In the genomic region with DNA sequence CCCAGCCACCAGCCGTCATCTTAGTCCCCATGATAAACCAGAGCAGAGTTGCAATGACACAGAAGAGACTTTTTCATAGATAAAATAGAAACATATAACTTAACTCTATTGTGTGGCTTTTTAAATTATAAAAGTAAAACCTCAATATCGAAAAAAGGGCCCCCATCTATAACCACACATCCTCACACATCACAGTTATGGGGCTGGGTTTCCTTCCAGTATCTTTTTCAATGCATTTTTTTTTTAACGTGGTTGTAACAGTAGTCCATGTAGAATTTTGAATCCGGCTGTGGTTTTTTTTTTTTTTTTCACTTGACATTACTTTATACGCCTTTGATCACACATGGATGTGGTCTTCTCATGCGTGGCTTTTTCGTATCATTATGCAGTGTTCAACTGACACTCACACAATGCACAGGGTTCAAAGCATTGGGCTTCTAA, we compare ENCODE assay signal across 16 cellular contexts.
A peak's percentile ranks its signal among the peaks of the same experiment; 100 is the strongest.
DNase-seq lines count a peak whose midpoint lies in the region; ATAC-seq and TF ChIP-seq lines count a peak whose summit lies in the region.
"Had no signal": no experiment of that assay in that cellular context is flagged by ENCODE, and none has a peak within 500 bp of the region (broad histone marks: within the 10 kb centered on the region; RNA-seq: fewer than 3 reads in every experiment).

No MANE protein-coding gene starts in this region.

- no peaks in the 10 kb centered on the region for H3K36me3 ChIP-seq in CD8-positive, alpha-beta memory T cell (ENCODE audit: insufficient read depth, low read length)
- H3K36me3 ChIP-seq: thyroid gland had no signal

- peak overlapping the region; percentile 48 for H3K4me3 ChIP-seq in CD8-positive, alpha-beta memory T cell (ENCODE audit: low read length)
- H3K4me3 ChIP-seq: hepatocyte, skin epidermis, thyroid gland had no signal

- no peaks in the 10 kb centered on the region for H3K36me3 Mint-ChIP-seq in activated CD4-positive, alpha-beta T cell treated with anti-CD3 and anti-CD28 coated beads, Interleukin-2, amount 10 ng/mL, durations not matched to agents 24 days and 14 days (ENCODE audit: low read depth)
- H3K36me3 Mint-ChIP-seq in CD8-positive, alpha-beta memory T cell: no peaks in the 10 kb centered on the region
- no peaks in the 10 kb centered on the region for H3K36me3 Mint-ChIP-seq in activated T-helper 17 cell treated with anti-CD3 and anti-CD28 coated beads, Interleukin-2, amount 50 U/mL, for 72 hours (ENCODE audit: low read depth)
- H3K36me3 Mint-ChIP-seq in natural killer cell: no peaks in the 10 kb centered on the region

- peak overlapping the region; percentile 75 for H3K4me3 Mint-ChIP-seq in activated CD4-positive, alpha-beta T cell treated with anti-CD3 and anti-CD28 coated beads, Interleukin-2, amount 10 ng/mL, durations not matched to agents 24 days and 14 days
- H3K4me3 Mint-ChIP-seq in CD8-positive, alpha-beta memory T cell: peak overlapping the region; percentile 51 to 82 (median 76)
- peak overlapping the region; percentile 67 for H3K4me3 Mint-ChIP-seq in activated T-helper 17 cell treated with anti-CD3 and anti-CD28 coated beads, Interleukin-2, amount 50 U/mL, for 72 hours
- peak overlapping the region; percentile 81 for H3K4me3 Mint-ChIP-seq in natural killer cell

- POLR2A ChIA-PET in CD8-positive, alpha-beta memory T cell (lab: Charles Lee): interaction anchor here (1.7 kb wide), 1 partner anchor 77 kb away, joined by 3 read pairs; a partner anchor contains a TSS

- H3K4me1 ChIP-seq in CD8-positive, alpha-beta memory T cell (ENCODE audit: insufficient read depth, low read length): peaks cover 29% of the 10 kb centered on the region
- H3K4me1 ChIP-seq: thyroid gland had no signal

- no peak overlapping the region for H3K27ac ChIP-seq in CD8-positive, alpha-beta memory T cell (ENCODE audit: low read depth, low read length)
- H3K27ac ChIP-seq: hepatocyte, thyroid gland had no signal

- H3K4me1 Mint-ChIP-seq in activated CD4-positive, alpha-beta T cell treated with anti-CD3 and anti-CD28 coated beads, Interleukin-2, amount 10 ng/mL, durations not matched to agents 24 days and 14 days: peaks cover 14% of the 10 kb centered on the region
- peaks cover 28 to 35% (median 33%) of the 10 kb centered on the region in 3 donors for H3K4me1 Mint-ChIP-seq in CD8-positive, alpha-beta memory T cell
- H3K4me1 Mint-ChIP-seq in activated T-helper 17 cell treated with anti-CD3 and anti-CD28 coated beads, Interleukin-2, amount 50 U/mL, for 72 hours: peaks cover 16% of the 10 kb centered on the region
- peaks cover 31 to 33% of the 10 kb centered on the region in 2 donors for H3K4me1 Mint-ChIP-seq in natural killer cell

- no peak for TF ChIP-seq CTCF in natural killer cell (IDR thresholded peaks at IDR 0.05)

- intact Hi-C loops in activated CD4-positive, alpha-beta T cell treated with anti-CD3 and anti-CD28 coated beads, Interleukin-2, amount 10 ng/mL, durations not matched to agents 24 days and 14 days (cut with micrococcal nuclease): loop anchor here (1.0 to 5.0 kb wide), 2 partner anchors 75 to 135 kb away; a partner anchor contains a TSS
- intact Hi-C loops in natural killer cell (cut with micrococcal nuclease): loop anchor here (1.0 to 2.0 kb wide), 3 partner anchors 36 to 137 kb away; a partner anchor contains a TSS

- peaks cover 50% of the 10 kb centered on the region for H3K27me3 Mint-ChIP-seq in activated CD4-positive, alpha-beta T cell treated with anti-CD3 and anti-CD28 coated beads, Interleukin-2, amount 10 ng/mL, durations not matched to agents 24 days and 14 days
- peaks cover 6 to 30% of the 10 kb centered on the region in 2 donors for H3K27me3 Mint-ChIP-seq in CD8-positive, alpha-beta memory T cell
- H3K27me3 Mint-ChIP-seq in activated T-helper 17 cell treated with anti-CD3 and anti-CD28 coated beads, Interleukin-2, amount 50 U/mL, for 72 hours: peaks cover 9% of the 10 kb centered on the region
- H3K27me3 Mint-ChIP-seq in natural killer cell (ENCODE audit: low read depth in 2 of 2): peaks cover 31 to 38% of the 10 kb centered on the region in 2 donors

- peak overlapping the region; percentile 69 for H3K27ac Mint-ChIP-seq in activated CD4-positive, alpha-beta T cell treated with anti-CD3 and anti-CD28 coated beads, Interleukin-2, amount 10 ng/mL, durations not matched to agents 24 days and 14 days
- peak overlapping the region; percentile 5 to 96 (median 92) for H3K27ac Mint-ChIP-seq in CD8-positive, alpha-beta memory T cell
- H3K27ac Mint-ChIP-seq in activated T-helper 17 cell treated with anti-CD3 and anti-CD28 coated beads, Interleukin-2, amount 50 U/mL, for 72 hours: peak overlapping the region; percentile 69
- peak overlapping the region; percentile 87 to 93 for H3K27ac Mint-ChIP-seq in natural killer cell
- H3K27ac Mint-ChIP-seq: progenitor cell of endocrine pancreas had no signal

- DNase-seq in activated CD4-positive, alpha-beta T cell treated with anti-CD3 and anti-CD28 coated beads, Interleukin-2, amount 10 ng/mL, durations not matched to agents 24 days and 14 days: peak; percentile 68
- no peak for DNase-seq in activated CD4-positive, alpha-beta T cell treated with anti-CD3 and anti-CD28 coated beads, Interleukin-2, amount 50 U/mL, for 4 hours
- peak in 4 of 5 donors; percentile 18 to 86 (median 70) for DNase-seq in CD8-positive, alpha-beta memory T cell
- DNase-seq in natural killer cell (no peak), DMS 273 (lab: John Stamatoyannopoulos, UW; ENCODE audit: unreplicated experiment) (no peak), C1 segment of cervical spinal cord (lab: John Stamatoyannopoulos, UW) (no peak), RPMI8226 (no peak)
- DNase-seq: DMS53, KG1, NCI-H2081, thyroid gland had no signal

- peaks cover 14% of the 10 kb centered on the region for H3K27me3 ChIP-seq in CD8-positive, alpha-beta memory T cell (ENCODE audit: insufficient read depth, low read length, poor library complexity, severe bottlenecking)

- CTCF ChIA-PET in CD8-positive, alpha-beta memory T cell (lab: Charles Lee): interaction anchor here (1.4 to 1.9 kb wide), 2 partner anchors 20 to 75 kb away, joined by 4 to 8 read pairs; no protein-coding TSS in a partner anchor

- no peaks in the 10 kb centered on the region for H3K9me3 ChIP-seq in CD8-positive, alpha-beta memory T cell (ENCODE audit: low read length)
- H3K9me3 ChIP-seq: thyroid gland had no signal

- H3K9me3 Mint-ChIP-seq in activated CD4-positive, alpha-beta T cell treated with anti-CD3 and anti-CD28 coated beads, Interleukin-2, amount 10 ng/mL, durations not matched to agents 24 days and 14 days: no peaks in the 10 kb centered on the region
- no peaks in the 10 kb centered on the region for H3K9me3 Mint-ChIP-seq in CD8-positive, alpha-beta memory T cell
- H3K9me3 Mint-ChIP-seq in activated T-helper 17 cell treated with anti-CD3 and anti-CD28 coated beads, Interleukin-2, amount 50 U/mL, for 72 hours: no peaks in the 10 kb centered on the region
- no peaks in the 10 kb centered on the region for H3K9me3 Mint-ChIP-seq in natural killer cell

- peak; percentile 69 for ATAC-seq in activated T-helper 17 cell treated with anti-CD3 and anti-CD28 coated beads, Interleukin-2, amount 50 U/mL, for 72 hours (replicated peaks)
- ATAC-seq in natural killer cell: peak; percentile 54 to 77 (median 72)
- ATAC-seq: Right ventricle myocardium inferior had no signal

Comparison
In these comparisons a context has a peak if more than half of its experiments do, and no peak if none do; other contexts are left out.
1. DNase-seq: peak in activated CD4-positive, alpha-beta T cell treated with anti-CD3 and anti-CD28 coated beads, Interleukin-2, amount 10 ng/mL, durations not matched to agents 24 days and 14 days (single experiment) and CD8-positive, alpha-beta memory T cell (4 of 5); none in activated CD4-positive, alpha-beta T cell treated with anti-CD3 and anti-CD28 coated beads, Interleukin-2, amount 50 U/mL, for 4 hours (0 of 2), natural killer cell (single experiment), DMS 273 (single experiment), C1 segment of cervical spinal cord (0 of 14) and RPMI8226 (single experiment).
2. Peak in every context shown above with its lines, with median percentiles within 50 percentile points of each other: H3K27ac Mint-ChIP-seq and H3K4me3 Mint-ChIP-seq.